ENCODE assay signal across 33 cellular contexts in genomic region chr15:77769700-77770099, GRCh38.
"Had no signal": no experiment of that assay in that cellular context is flagged by ENCODE, and none has a peak within 500 bp of the region (broad histone marks: within the 10 kb centered on the region; RNA-seq: fewer than 3 reads in every experiment).

No MANE protein-coding gene starts in this region.

- H3K27ac ChIP-seq: brain microvascular endothelial cell, coronary artery, dorsolateral prefrontal cortex, heart left ventricle had no signal

- DNase-seq: activated CD4-positive, alpha-beta memory T cell treated with anti-CD3 and anti-CD28 coated beads for 36 hours; activated CD4-positive, alpha-beta T cell treated with anti-CD3 and anti-CD28 coated beads for 36 hours; activated CD4-positive, alpha-beta T cell treated with anti-CD3 and anti-CD28 coated beads, Interleukin-2, amount 10 ng/mL, durations not matched to agents 24 days and 14 days; activated CD4-positive, CD25-positive, alpha-beta regulatory T cell; activated CD4-positive, CD25-positive, alpha-beta regulatory T cell treated with anti-CD3 and anti-CD28 coated beads, Interleukin-2, amount 50 U/mL, for 72 hours; activated CD8-positive, alpha-beta memory T cell treated with anti-CD3 and anti-CD28 coated beads, Interleukin-2, amount 10 ng/mL, durations not matched to agents 7 days and 5 days; activated CD8-positive, alpha-beta memory T cell treated with anti-CD3 and anti-CD28 coated beads, Interleukin-2, amount 50 U/mL, for 4 hours; activated CD8-positive, alpha-beta T cell treated with anti-CD3 and anti-CD28 coated beads, Interleukin-2, amount 10 ng/mL, durations not matched to agents 7 days and 5 days; activated effector memory CD4-positive, alpha-beta T cell treated with anti-CD3 and anti-CD28 coated beads, Interleukin-2, amount 50 U/mL, for 16 hours; activated naive CD4-positive, alpha-beta T cell treated with anti-CD3 and anti-CD28 coated beads for 36 hours; activated naive CD8-positive, alpha-beta T cell treated with anti-CD3 and anti-CD28 coated beads, Interleukin-2, amount 10 ng/mL, durations not matched to agents 7 days and 5 days; activated T-cell treated with anti-CD3 and anti-CD28 coated beads, Interleukin-2, amount 50 U/mL, for 1 hour; activated T-cell treated with anti-CD3 and anti-CD28 coated beads, Interleukin-2, amount 50 U/mL, for 48 hours; amniotic stem cell; anterior cingulate cortex; brain microvascular endothelial cell; dorsolateral prefrontal cortex; effector memory CD4-positive, alpha-beta T cell; endodermal cell; foreskin fibroblast; glutamatergic neuron; heart left ventricle; T-helper 2 cell had no signal

- ATAC-seq: activated CD4-positive, alpha-beta T cell treated with anti-CD3 and anti-CD28 coated beads for 36 hours; activated CD8-positive, alpha-beta memory T cell treated with anti-CD3 and anti-CD28 coated beads, Interleukin-2, amount 10 ng/mL, durations not matched to agents 7 days and 5 days; activated CD8-positive, alpha-beta T cell treated with anti-CD3 and anti-CD28 coated beads, Interleukin-2, amount 10 ng/mL, durations not matched to agents 7 days and 5 days; esophagus mucosa; heart left ventricle had no signal

- H3K4me1 ChIP-seq: heart left ventricle had no signal

- H3K27me3 ChIP-seq: brain microvascular endothelial cell, dorsolateral prefrontal cortex had no signal

- H3K27ac Mint-ChIP-seq: activated CD4-positive, alpha-beta memory T cell treated with anti-CD3 and anti-CD28 coated beads for 36 hours; activated CD4-positive, alpha-beta T cell treated with anti-CD3 and anti-CD28 coated beads for 36 hours; activated CD4-positive, alpha-beta T cell treated with anti-CD3 and anti-CD28 coated beads, Interleukin-2, amount 10 ng/mL, durations not matched to agents 24 days and 14 days; activated CD8-positive, alpha-beta memory T cell treated with anti-CD3 and anti-CD28 coated beads, Interleukin-2, amount 10 ng/mL, durations not matched to agents 7 days and 5 days; activated CD8-positive, alpha-beta T cell treated with anti-CD3 and anti-CD28 coated beads, Interleukin-2, amount 10 ng/mL, durations not matched to agents 7 days and 5 days; activated naive CD4-positive, alpha-beta T cell treated with anti-CD3 and anti-CD28 coated beads for 36 hours; activated naive CD4-positive, alpha-beta T cell treated with anti-CD3 and anti-CD28 coated beads, Interleukin-2, amount 50 U/mL, for 24 hours; activated naive CD8-positive, alpha-beta T cell treated with anti-CD3 and anti-CD28 coated beads, Interleukin-2, amount 10 ng/mL, durations not matched to agents 7 days and 5 days; activated T-helper 1 cell treated with anti-CD3 and anti-CD28 coated beads, Interleukin-12 subunit alpha, Interleukin-12 subunit beta, Interleukin-2, Interleukin-4 antibody, amounts not matched to agents 30 ng/mL and 10 ng/mL and 1 ng/mL, durations not matched to agents 14 hours and 24 hours and 36 hours; activated T-helper 2 cell treated with anti-CD3 and anti-CD28 coated beads, Interferon-gamma antibody, Interleukin-2, Interleukin-4, amounts not matched to agents 10 μg/mL and 5 μg/mL and 100 μg/mL, durations not matched to agents 14 hours and 24 hours and 36 hours; dendritic cell treated with granulocyte-macrophage colony-stimulating factor and Interleukin-4, amounts not matched to agents 40 ng/mL and 50 ng/mL, for 4 days; endodermal cell had no signal

- H3K4me3 ChIP-seq: coronary artery, dorsolateral prefrontal cortex, heart left ventricle had no signal

- H3K9me3 Mint-ChIP-seq: activated CD4-positive, alpha-beta memory T cell treated with anti-CD3 and anti-CD28 coated beads for 36 hours; activated CD4-positive, alpha-beta T cell treated with anti-CD3 and anti-CD28 coated beads, Interleukin-2, amount 10 ng/mL, durations not matched to agents 24 days and 14 days; activated naive CD4-positive, alpha-beta T cell treated with anti-CD3 and anti-CD28 coated beads for 36 hours; activated naive CD4-positive, alpha-beta T cell treated with anti-CD3 and anti-CD28 coated beads, Interleukin-2, amount 50 U/mL, for 24 hours; activated naive CD8-positive, alpha-beta T cell treated with anti-CD3 and anti-CD28 coated beads, Interleukin-2, amount 10 ng/mL, durations not matched to agents 7 days and 5 days; activated T-helper 1 cell treated with anti-CD3 and anti-CD28 coated beads, Interleukin-12 subunit alpha, Interleukin-12 subunit beta, Interleukin-2, Interleukin-4 antibody, amounts not matched to agents 30 ng/mL and 10 ng/mL and 1 ng/mL, durations not matched to agents 14 hours and 24 hours and 36 hours; activated T-helper 2 cell treated with anti-CD3 and anti-CD28 coated beads, Interferon-gamma antibody, Interleukin-2, Interleukin-4, amounts not matched to agents 10 μg/mL and 5 μg/mL and 100 μg/mL, durations not matched to agents 14 hours and 24 hours and 36 hours; central memory CD8-positive, alpha-beta T cell; dendritic cell treated with granulocyte-macrophage colony-stimulating factor and Interleukin-4, amounts not matched to agents 40 ng/mL and 50 ng/mL, for 4 days; endodermal cell had no signal

- FAIRE-seq: astrocyte, bronchial epithelial cell, frontal cortex had no signal

- H3K36me3 ChIP-seq: brain microvascular endothelial cell, heart left ventricle had no signal

- H3K36me3 Mint-ChIP-seq: activated CD4-positive, alpha-beta memory T cell treated with anti-CD3 and anti-CD28 coated beads for 36 hours; activated CD8-positive, alpha-beta memory T cell treated with anti-CD3 and anti-CD28 coated beads, Interleukin-2, amount 10 ng/mL, durations not matched to agents 7 days and 5 days; activated naive CD4-positive, alpha-beta T cell treated with anti-CD3 and anti-CD28 coated beads, Interleukin-2, amount 50 U/mL, for 24 hours; activated naive CD8-positive, alpha-beta T cell treated with anti-CD3 and anti-CD28 coated beads, Interleukin-2, amount 10 ng/mL, durations not matched to agents 7 days and 5 days had no signal

- H3K4me3 Mint-ChIP-seq: activated CD4-positive, alpha-beta memory T cell treated with anti-CD3 and anti-CD28 coated beads for 36 hours; activated CD4-positive, alpha-beta T cell treated with anti-CD3 and anti-CD28 coated beads for 36 hours; activated CD4-positive, alpha-beta T cell treated with anti-CD3 and anti-CD28 coated beads, Interleukin-2, amount 10 ng/mL, durations not matched to agents 24 days and 14 days; activated CD8-positive, alpha-beta memory T cell treated with anti-CD3 and anti-CD28 coated beads, Interleukin-2, amount 10 ng/mL, durations not matched to agents 7 days and 5 days; activated CD8-positive, alpha-beta T cell treated with anti-CD3 and anti-CD28 coated beads, Interleukin-2, amount 10 ng/mL, durations not matched to agents 7 days and 5 days; activated naive CD4-positive, alpha-beta T cell treated with anti-CD3 and anti-CD28 coated beads for 36 hours; activated naive CD4-positive, alpha-beta T cell treated with anti-CD3 and anti-CD28 coated beads, Interleukin-2, amount 50 U/mL, for 24 hours; activated naive CD8-positive, alpha-beta T cell treated with anti-CD3 and anti-CD28 coated beads, Interleukin-2, amount 10 ng/mL, durations not matched to agents 7 days and 5 days; activated T-helper 1 cell treated with anti-CD3 and anti-CD28 coated beads, Interleukin-12 subunit alpha, Interleukin-12 subunit beta, Interleukin-2, Interleukin-4 antibody, amounts not matched to agents 30 ng/mL and 10 ng/mL and 1 ng/mL, durations not matched to agents 14 hours and 24 hours and 36 hours; central memory CD8-positive, alpha-beta T cell; dendritic cell treated with granulocyte-macrophage colony-stimulating factor and Interleukin-4, amounts not matched to agents 40 ng/mL and 50 ng/mL, for 4 days; endodermal cell had no signal

- H3K9me3 ChIP-seq: heart left ventricle had no signal

- H3K4me1 Mint-ChIP-seq: activated CD4-positive, alpha-beta T cell treated with anti-CD3 and anti-CD28 coated beads for 36 hours; activated CD4-positive, alpha-beta T cell treated with anti-CD3 and anti-CD28 coated beads, Interleukin-2, amount 10 ng/mL, durations not matched to agents 24 days and 14 days; activated CD8-positive, alpha-beta memory T cell treated with anti-CD3 and anti-CD28 coated beads, Interleukin-2, amount 10 ng/mL, durations not matched to agents 7 days and 5 days; activated naive CD4-positive, alpha-beta T cell treated with anti-CD3 and anti-CD28 coated beads, Interleukin-2, amount 50 U/mL, for 24 hours; activated naive CD8-positive, alpha-beta T cell treated with anti-CD3 and anti-CD28 coated beads, Interleukin-2, amount 10 ng/mL, durations not matched to agents 7 days and 5 days; central memory CD8-positive, alpha-beta T cell had no signal
